ENCODE assay signal across 1 cellular context in genomic region chr6:148509789-148510581, GRCh38.
TF ChIP-seq lines count a peak whose summit lies in the region.

No MANE protein-coding gene starts in this region.

TF ChIP-seq in GM23338, 12 proteins besides CTCF, POLR2A, EP300 and RAD21 (continued from another document):
- TF ChIP-seq ZNF462 (CRISPR knock-in tag; IDR thresholded peaks at IDR 0.05) (no peak), ZNF331 (CRISPR knock-in tag; IDR thresholded peaks at IDR 0.05; ENCODE audit: low read depth) (no peak), JUNB (IDR thresholded peaks at IDR 0.05; ENCODE audit: unreplicated experiment) (no peak)
